In the genomic region with DNA sequence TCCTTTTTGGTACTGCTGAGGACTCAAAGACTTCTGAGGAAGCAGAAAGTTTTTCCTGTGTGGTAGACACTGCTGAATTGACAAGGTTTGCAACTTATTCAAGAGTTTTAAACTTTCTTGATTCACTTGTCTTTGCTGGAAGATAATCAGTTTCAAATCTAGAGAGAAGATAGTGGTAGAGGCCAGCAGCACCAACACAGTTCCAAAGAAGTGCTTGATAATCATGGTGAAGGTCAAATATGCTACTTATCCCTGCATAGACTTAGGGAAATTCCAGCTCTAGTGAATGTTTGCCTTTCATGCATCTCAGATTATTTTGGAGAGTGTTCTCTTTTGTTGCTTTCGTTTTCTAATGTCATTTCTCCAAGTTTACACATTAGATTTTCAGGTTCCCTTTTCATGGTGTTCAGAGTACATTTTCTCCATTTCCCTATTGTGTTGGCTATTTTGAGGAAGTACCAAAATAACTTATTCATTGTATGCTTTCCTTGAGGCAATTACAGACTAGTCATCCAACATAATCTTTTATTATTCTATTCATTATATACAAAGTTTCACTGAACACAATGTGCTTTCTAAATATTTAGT, we compare ENCODE assay signal across 19 cellular contexts. TPM values are rescaled to one million over a fixed set of nuclear protein-coding genes. Genes with fewer than 3 reads are reported as not detected.
DNase-seq lines count a peak whose midpoint lies in the region; ATAC-seq and TF ChIP-seq lines count a peak whose summit lies in the region.
"Had no signal": no experiment of that assay in that cellular context is flagged by ENCODE, and none has a peak within 500 bp of the region (broad histone marks: within the 10 kb centered on the region; RNA-seq: fewer than 3 reads in every experiment).

No MANE protein-coding gene starts in this region.

- peak overlapping the region in 7 of 11 experiments; percentile 12 to 68 (median 58); a peak in 12 of 22 replicates for H3K27ac ChIP-seq in BLaER1 treated with 17β-estradiol and CSF1 and Interleukin-3, amounts not matched to agents 10 nM and 100 nM
- H3K27ac ChIP-seq in left lung: peak overlapping the region in 1 of 2 donors; percentile 66
- H3K27ac ChIP-seq: esophagus squamous epithelium, prostate gland, uterus had no signal

- ATAC-seq in HG03103 (IDR thresholded peaks at IDR 0.05; ENCODE audit: low read depth, unreplicated experiment): peak; percentile 47
- ATAC-seq in left lung: peak; percentile 31
- ATAC-seq: stimulated activated naive CD8-positive, alpha-beta T cell treated with anti-CD3 and anti-CD28 coated beads, Interleukin-15, amount 100 ng/mL, for 72 hours had no signal

- no peak for TF ChIP-seq CTCF in left lung (IDR thresholded peaks at IDR 0.05)

- no peaks in the 10 kb centered on the region for H3K27me3 ChIP-seq in BLaER1 treated with 17β-estradiol and CSF1 and Interleukin-3, amounts not matched to agents 10 nM and 100 nM
- no peaks in the 10 kb centered on the region for H3K27me3 ChIP-seq in left lung
- H3K27me3 ChIP-seq: esophagus squamous epithelium, spleen, uterus had no signal

- H3K9ac ChIP-seq in BLaER1 treated with 17β-estradiol and CSF1 and Interleukin-3, amounts not matched to agents 10 nM and 100 nM: peak overlapping the region in 5 of 11 experiments; percentile 8 to 46 (median 13); a peak in 7 of 22 replicates

- intact Hi-C loops in left lung (cut with DNase I): no loop called here

- H3K9me3 ChIP-seq in BLaER1 treated with 17β-estradiol and CSF1 and Interleukin-3, amounts not matched to agents 10 nM and 100 nM (replicated peaks in 1 of 11): peaks cover 0 to 24% (median 8%) of the 10 kb centered on the region in 11 experiments; a peak in 10 of 22 replicates
- H3K9me3 ChIP-seq in left lung: no peaks in the 10 kb centered on the region
- H3K9me3 ChIP-seq: Caco-2, esophagus squamous epithelium, prostate gland, uterus had no signal

- H3K4me3 ChIP-seq in BLaER1 treated with 17β-estradiol and CSF1 and Interleukin-3, amounts not matched to agents 10 nM and 100 nM: no peak overlapping the region
- H3K4me3 ChIP-seq in left lung: no peak overlapping the region
- H3K4me3 ChIP-seq: esophagus squamous epithelium, prostate gland, spleen, uterus had no signal

- peaks cover 6 to 20% (median 8%) of the 10 kb centered on the region in 10 experiments; a peak in 19 of 20 replicates for H3K4me1 ChIP-seq in BLaER1 treated with 17β-estradiol and CSF1 and Interleukin-3, amounts not matched to agents 10 nM and 100 nM
- H3K4me1 ChIP-seq in left lung: peaks cover 0 to 6% of the 10 kb centered on the region in 2 donors
- H3K4me1 ChIP-seq: Caco-2, prostate gland, uterus had no signal

- H3K36me3 ChIP-seq in BLaER1 treated with 17β-estradiol and CSF1 and Interleukin-3, amounts not matched to agents 10 nM and 100 nM: no peaks in the 10 kb centered on the region
- H3K36me3 ChIP-seq in left lung: no peaks in the 10 kb centered on the region
- H3K36me3 ChIP-seq: esophagus squamous epithelium, prostate gland, spleen, uterus had no signal

- H4K20me1 ChIP-seq in BLaER1 treated with 17β-estradiol and CSF1 and Interleukin-3, amounts not matched to agents 10 nM and 100 nM: no peaks in the 10 kb centered on the region

- H3K4me2 ChIP-seq in BLaER1 treated with 17β-estradiol and CSF1 and Interleukin-3, amounts not matched to agents 10 nM and 100 nM: peak overlapping the region; percentile 44 to 87 (median 61); a peak in 21 of 22 replicates

- peak; percentile 76 for DNase-seq in OCI-M1 (lab: John Stamatoyannopoulos, UW)
- DNase-seq in left lung: no peak
- no peak for DNase-seq in UCSD-AML1 (lab: John Stamatoyannopoulos, UW; ENCODE audit: unreplicated experiment)
- no peak for DNase-seq in nucleus accumbens (lab: John Stamatoyannopoulos, UW)
- no peak for DNase-seq in activated T-cell treated with anti-CD3 and anti-CD28 coated beads, Interleukin-2, amount 50 U/mL, for 1 hour
- no peak for DNase-seq in NCI-H748 treated with DMSO at 0.1 percent for 48 hours (lab: John Stamatoyannopoulos, UW)
- DNase-seq: activated CD4-positive, CD25-positive, alpha-beta regulatory T cell treated with anti-CD3 and anti-CD28 coated beads, Interleukin-2, amount 50 U/mL, for 72 hours; Caco-2; esophagus squamous epithelium; NCI-H1048; SHP77; spleen; stimulated activated naive CD8-positive, alpha-beta T cell treated with anti-CD3 and anti-CD28 coated beads, Interleukin-15, amount 100 ng/mL, for 72 hours; uterus had no signal

RNA-seq across cellular contexts. Expression of gene IFNE, which starts 0.5 kb away (rescaled TPM):
- not detected for total RNA-seq in left lung
- total RNA-seq: myocyte, prostate gland, spleen had no signal

RNA-seq across cellular contexts. Expression of gene IFNA1, which starts 41.3 kb away (rescaled TPM):
- total RNA-seq in left lung: not detected
- total RNA-seq: bronchial epithelial cell, Caco-2, esophagus squamous epithelium, myocyte, prostate gland, spleen, uterus had no signal
